21 cellular contexts compared by ENCODE assay signal in genomic region chr7:55481126-55481525, GRCh38.
A peak's percentile ranks its signal among the peaks of the same experiment; 100 is the strongest.
DNase-seq lines count a peak whose midpoint lies in the region; ATAC-seq and TF ChIP-seq lines count a peak whose summit lies in the region.
"Had no signal": no experiment of that assay in that cellular context is flagged by ENCODE, and none has a peak within 500 bp of the region (broad histone marks: within the 10 kb centered on the region; RNA-seq: fewer than 3 reads in every experiment).

No MANE protein-coding gene starts in this region.

- DNase-seq in activated T-cell treated with anti-CD3 and anti-CD28 coated beads, Interleukin-2, amount 50 U/mL, for 24 hours: no peak
- no peak for DNase-seq in activated T-cell treated with anti-CD3 and anti-CD28 coated beads, Interleukin-2, amount 50 U/mL, for 4 hours
- peak; percentile 21 for DNase-seq in D341Med (ENCODE audit: low spot score)
- no peak for DNase-seq in activated B cell treated with CpG ODN at 0.5 μM for 24 hours
- DNase-seq in naive B cell: no peak
- DNase-seq in type B pancreatic cell (ENCODE audit: extremely low spot score, unreplicated experiment): no peak
- DNase-seq: amygdala; central memory CD4-positive, alpha-beta T cell; DMS79; HFFc6; MG63; NCI-H774; SIG-M5; T-helper 17 cell; WERI-Rb-1 had no signal

- no peaks in the 10 kb centered on the region for H3K9me3 Mint-ChIP-seq in activated T-cell treated with anti-CD3 and anti-CD28 coated beads, Interleukin-2, amount 50 U/mL, for 24 hours
- no peaks in the 10 kb centered on the region for H3K9me3 Mint-ChIP-seq in activated T-cell treated with anti-CD3 and anti-CD28 coated beads, Interleukin-2, amount 50 U/mL, for 4 hours
- H3K9me3 Mint-ChIP-seq in activated B cell treated with CpG ODN at 0.5 μM for 24 hours (no peaks in the 10 kb centered on the region), naive B cell (no peaks in the 10 kb centered on the region), type B pancreatic cell (no peaks in the 10 kb centered on the region)
- H3K9me3 Mint-ChIP-seq: HFFc6, IgD-negative memory B cell, mesothelial cell of epicardium, neural crest cell had no signal

- intact Hi-C loops in activated B cell treated with CpG ODN at 0.5 μM for 24 hours (cut with micrococcal nuclease): no loop called here

- H3K4me3 Mint-ChIP-seq in activated T-cell treated with anti-CD3 and anti-CD28 coated beads, Interleukin-2, amount 50 U/mL, for 24 hours: no peak overlapping the region
- H3K4me3 Mint-ChIP-seq in activated T-cell treated with anti-CD3 and anti-CD28 coated beads, Interleukin-2, amount 50 U/mL, for 4 hours: no peak overlapping the region
- H3K4me3 Mint-ChIP-seq in activated B cell treated with CpG ODN at 0.5 μM for 24 hours: no peak overlapping the region
- no peak overlapping the region for H3K4me3 Mint-ChIP-seq in naive B cell
- H3K4me3 Mint-ChIP-seq in type B pancreatic cell: no peak overlapping the region
- H3K4me3 Mint-ChIP-seq: HFFc6, IgD-negative memory B cell, mesothelial cell of epicardium, neural crest cell, T-helper 17 cell had no signal

- H3K27ac Mint-ChIP-seq in activated T-cell treated with anti-CD3 and anti-CD28 coated beads, Interleukin-2, amount 50 U/mL, for 24 hours: peak overlapping the region; percentile 22
- H3K27ac Mint-ChIP-seq in activated B cell treated with CpG ODN at 0.5 μM for 24 hours (peak overlapping the region; percentile 5), naive B cell (peak overlapping the region in 5 of 6 donors; percentile 1 to 83 (median 54)), type B pancreatic cell (no peak overlapping the region)
- H3K27ac Mint-ChIP-seq: HFFc6, mesothelial cell of epicardium had no signal

- TF ChIP-seq CTCF in activated B cell treated with CpG ODN at 0.5 μM for 24 hours (IDR thresholded peaks at IDR 0.05) (no peak), type B pancreatic cell (conservative IDR thresholded peaks at IDR 0.05) (no peak)

- H3K4me1 Mint-ChIP-seq in activated T-cell treated with anti-CD3 and anti-CD28 coated beads, Interleukin-2, amount 50 U/mL, for 24 hours (ENCODE audit: low read depth): peaks cover 82% of the 10 kb centered on the region
- peaks cover 76% of the 10 kb centered on the region for H3K4me1 Mint-ChIP-seq in activated T-cell treated with anti-CD3 and anti-CD28 coated beads, Interleukin-2, amount 50 U/mL, for 4 hours (ENCODE audit: low read depth)
- H3K4me1 Mint-ChIP-seq in activated B cell treated with CpG ODN at 0.5 μM for 24 hours: peaks cover 29% of the 10 kb centered on the region
- peaks cover 12 to 27% (median 25%) of the 10 kb centered on the region in 3 donors for H3K4me1 Mint-ChIP-seq in naive B cell
- H3K4me1 Mint-ChIP-seq in type B pancreatic cell (ENCODE audit: unreplicated experiment): peaks cover 11% of the 10 kb centered on the region

- peaks cover 70% of the 10 kb centered on the region for H3K36me3 Mint-ChIP-seq in activated T-cell treated with anti-CD3 and anti-CD28 coated beads, Interleukin-2, amount 50 U/mL, for 24 hours (ENCODE audit: low read depth)
- peaks cover 35% of the 10 kb centered on the region for H3K36me3 Mint-ChIP-seq in activated T-cell treated with anti-CD3 and anti-CD28 coated beads, Interleukin-2, amount 50 U/mL, for 4 hours (ENCODE audit: insufficient read depth)
- peaks cover 83% of the 10 kb centered on the region for H3K36me3 Mint-ChIP-seq in activated B cell treated with CpG ODN at 0.5 μM for 24 hours (ENCODE audit: low read depth)
- peaks cover 7 to 34% of the 10 kb centered on the region in 2 donors for H3K36me3 Mint-ChIP-seq in naive B cell
- peaks cover 5% of the 10 kb centered on the region for H3K36me3 Mint-ChIP-seq in type B pancreatic cell

- ATAC-seq in activated T-cell treated with anti-CD3 and anti-CD28 coated beads, Interleukin-2, amount 50 U/mL, for 4 hours: no peak
- ATAC-seq in activated B cell treated with CpG ODN at 0.5 μM for 24 hours (ENCODE audit: low read depth) (no peak), naive B cell (ENCODE audit: low read depth in 2 of 2) (no peak), GM21786 (IDR thresholded peaks at IDR 0.05; ENCODE audit: unreplicated experiment) (no peak), GM21390 (IDR thresholded peaks at IDR 0.05; ENCODE audit: unreplicated experiment) (no peak)
- ATAC-seq: esophagus mucosa, T-helper 17 cell had no signal

- POLR2A ChIA-PET in activated B cell treated with CpG ODN at 0.5 μM for 24 hours (lab: Charles Lee): interaction anchor here (1.0 kb wide), 1 partner anchor 13 kb away, joined by 4 read pairs; no protein-coding TSS in a partner anchor

- CTCF ChIA-PET in activated B cell treated with CpG ODN at 0.5 μM for 24 hours (lab: Charles Lee): interaction anchor here (1.1 kb wide), 1 partner anchor 112 kb away, joined by 4 read pairs; no protein-coding TSS in a partner anchor

- H3K27me3 Mint-ChIP-seq in activated T-cell treated with anti-CD3 and anti-CD28 coated beads, Interleukin-2, amount 50 U/mL, for 24 hours: no peaks in the 10 kb centered on the region
- no peaks in the 10 kb centered on the region for H3K27me3 Mint-ChIP-seq in activated T-cell treated with anti-CD3 and anti-CD28 coated beads, Interleukin-2, amount 50 U/mL, for 4 hours (ENCODE audit: low read depth)
- H3K27me3 Mint-ChIP-seq in activated B cell treated with CpG ODN at 0.5 μM for 24 hours (no peaks in the 10 kb centered on the region), naive B cell (no peaks in the 10 kb centered on the region), type B pancreatic cell (no peaks in the 10 kb centered on the region)
- H3K27me3 Mint-ChIP-seq: IgD-negative memory B cell, T-helper 17 cell had no signal
